In genomic region chr2:80852808-80853139, GRCh38 we compare ENCODE assay signal across 22 cellular contexts.
DNase-seq lines count a peak whose midpoint lies in the region; ATAC-seq and TF ChIP-seq lines count a peak whose summit lies in the region.
"Had no signal": no experiment of that assay in that cellular context is flagged by ENCODE, and none has a peak within 500 bp of the region (broad histone marks: within the 10 kb centered on the region; RNA-seq: fewer than 3 reads in every experiment).

No MANE protein-coding gene starts in this region.

- H3K27ac Mint-ChIP-seq in Caco-2 (ENCODE audit: unreplicated experiment): no peak overlapping the region
- no peak overlapping the region for H3K27ac Mint-ChIP-seq in GM23338
- H3K27ac Mint-ChIP-seq in CD14-positive monocyte: no peak overlapping the region
- H3K27ac Mint-ChIP-seq: activated naive CD4-positive, alpha-beta T cell treated with anti-CD3 and anti-CD28 coated beads, Interleukin-2, amount 50 U/mL, for 24 hours; stimulated activated naive CD8-positive, alpha-beta T cell treated with anti-CD3 and anti-CD28 coated beads, Interleukin-15, amount 100 ng/mL, for 72 hours had no signal

- H3K9me2 ChIP-seq in GM23338 (ENCODE audit: insufficient read depth) (no peaks in the 10 kb centered on the region), PC-3 (replicated peaks; ENCODE audit: low read length) (no peaks in the 10 kb centered on the region)

- H3K27me3 ChIP-seq in Caco-2 (replicated peaks; ENCODE audit: control insufficient read depth, insufficient read depth, low read length): no peaks in the 10 kb centered on the region
- H3K27me3 ChIP-seq in GM23338 (ENCODE audit: insufficient read depth): no peaks in the 10 kb centered on the region
- no peaks in the 10 kb centered on the region for H3K27me3 ChIP-seq in PC-3 (ENCODE audit: low read length)
- H3K27me3 ChIP-seq: esophagus squamous epithelium, SJSA1, uterus had no signal

- H3K9ac ChIP-seq in PC-3 (ENCODE audit: low read length): no peak overlapping the region

- ATAC-seq in GM23338 (peak; percentile 96), PC-3 (no peak)
- ATAC-seq: left cardiac atrium; stimulated activated naive CD8-positive, alpha-beta T cell treated with anti-CD3 and anti-CD28 coated beads, Interleukin-15, amount 100 ng/mL, for 72 hours had no signal

- H3K36me3 ChIP-seq in Caco-2 (ENCODE audit: control insufficient read depth, insufficient read depth, low read length) (no peaks in the 10 kb centered on the region), GM23338 (ENCODE audit: insufficient read depth) (no peaks in the 10 kb centered on the region), PC-3 (ENCODE audit: low read depth, low read length) (no peaks in the 10 kb centered on the region)
- H3K36me3 ChIP-seq: esophagus squamous epithelium, HAP-1, SJSA1, uterus had no signal

- peak; percentile 24 to 58 for TF ChIP-seq CTCF in Caco-2 (IDR thresholded peaks at IDR 0.05; ENCODE audit: insufficient read depth in 1 of 2, low read depth in 1 of 2, low read length in 1 of 2, severe bottlenecking in 1 of 2, unreplicated experiment in 1 of 2)
- TF ChIP-seq CTCF in GM23338 (conservative IDR thresholded peaks at IDR 0.05; ENCODE audit: low read depth in 2 of 2): peak; percentile 52 to 73
- 0 out of 2 replicates have a peak, but pooled peaks have one; percentile 17 for TF ChIP-seq CTCF in PC-3 (conservative IDR thresholded peaks at IDR 0.05; ENCODE audit: low read depth, low read length)
- TF ChIP-seq CTCF in CD14-positive monocyte (IDR thresholded peaks at IDR 0.05): no peak

- DNase-seq in Caco-2 (peak in 1 of 2 experiments; percentile 14), GM23338 (ENCODE audit: low spot score) (peak; percentile 64), PC-3 (peak; percentile 7), left kidney (ENCODE audit: low read depth, low spot score) (peak; percentile 35), NCI-H2081 (lab: John Stamatoyannopoulos, UW) (no peak), CD14-positive monocyte (ENCODE audit: low spot score) (no peak), mucosa of gallbladder (ENCODE audit: low spot score) (no peak)
- no peak for DNase-seq in stimulated activated CD8-positive, alpha-beta memory T cell treated with anti-CD3 and anti-CD28 coated beads, Interleukin-4, amount 100 ng/mL, for 48 hours
- DNase-seq: activated CD4-positive, alpha-beta T cell treated with anti-CD3 and anti-CD28 coated beads, Interleukin-2, amount 50 U/mL, for 1 hour; activated T-cell treated with anti-CD3 and anti-CD28 coated beads for 4 hours; dermis blood vessel endothelial cell; DMS153; esophagus squamous epithelium; left cardiac atrium; NK-92 treated with Interleukin-12 subunit alpha and Interleukin-12 subunit beta, amount 100 ng/mL, for 24 hours; stimulated activated naive CD8-positive, alpha-beta T cell treated with anti-CD3 and anti-CD28 coated beads, Interleukin-15, amount 100 ng/mL, for 72 hours; T1000; uterus had no signal

- H3K36me3 Mint-ChIP-seq in Caco-2 (ENCODE audit: insufficient read depth, unreplicated experiment): no peaks in the 10 kb centered on the region
- H3K36me3 Mint-ChIP-seq in GM23338 (ENCODE audit: low read depth): no peaks in the 10 kb centered on the region
- H3K36me3 Mint-ChIP-seq in CD14-positive monocyte: no peaks in the 10 kb centered on the region
- H3K36me3 Mint-ChIP-seq: activated naive CD4-positive, alpha-beta T cell treated with anti-CD3 and anti-CD28 coated beads, Interleukin-2, amount 50 U/mL, for 24 hours; brain had no signal

- H3K4me3 Mint-ChIP-seq in Caco-2 (ENCODE audit: unreplicated experiment) (no peak overlapping the region), GM23338 (no peak overlapping the region), CD14-positive monocyte (no peak overlapping the region)
- H3K4me3 Mint-ChIP-seq: activated naive CD4-positive, alpha-beta T cell treated with anti-CD3 and anti-CD28 coated beads, Interleukin-2, amount 50 U/mL, for 24 hours; stimulated activated naive CD8-positive, alpha-beta T cell treated with anti-CD3 and anti-CD28 coated beads, Interleukin-15, amount 100 ng/mL, for 72 hours had no signal

- H4K20me1 ChIP-seq in GM23338 (replicated peaks; ENCODE audit: insufficient read depth) (no peaks in the 10 kb centered on the region), PC-3 (ENCODE audit: low read length) (no peaks in the 10 kb centered on the region)

- no peak overlapping the region for H3K27ac ChIP-seq in GM23338 (ENCODE audit: low read depth)
- H3K27ac ChIP-seq in PC-3 (ENCODE audit: low read length): no peak overlapping the region
- H3K27ac ChIP-seq: esophagus squamous epithelium, SJSA1, uterus had no signal

- intact Hi-C loops in Caco-2 (cut with micrococcal nuclease; ENCODE audit: unreplicated experiment): no loop called here
- intact Hi-C loops in PC-3 (cut with micrococcal nuclease): no loop called here
- intact Hi-C loops in CD14-positive monocyte (cut with micrococcal nuclease): no loop called here

- 0 out of 2 replicates have a peak overlapping the region, but pooled peaks have one; percentile 78 for H2AFZ ChIP-seq in GM23338
- H2AFZ ChIP-seq in PC-3 (ENCODE audit: low read length): no peak overlapping the region

- H3K4me2 ChIP-seq in GM23338 (no peak overlapping the region), PC-3 (ENCODE audit: low read length) (no peak overlapping the region)

- H3K79me2 ChIP-seq in GM23338 (replicated peaks; ENCODE audit: insufficient read depth) (no peaks in the 10 kb centered on the region), PC-3 (ENCODE audit: low read length) (no peaks in the 10 kb centered on the region)

- no peaks in the 10 kb centered on the region for H3K9me3 ChIP-seq in Caco-2
- no peaks in the 10 kb centered on the region for H3K9me3 ChIP-seq in PC-3 (ENCODE audit: low read length)
- H3K9me3 ChIP-seq: esophagus squamous epithelium, HAP-1, SJSA1, uterus had no signal

- H3K27me3 Mint-ChIP-seq in Caco-2 (ENCODE audit: insufficient read depth, unreplicated experiment): no peaks in the 10 kb centered on the region
- H3K27me3 Mint-ChIP-seq in GM23338 (ENCODE audit: insufficient read depth, low read depth, poor library complexity): peaks cover 4% of the 10 kb centered on the region
- H3K27me3 Mint-ChIP-seq in CD14-positive monocyte (ENCODE audit: low read depth in 3 of 3): no peaks in the 10 kb centered on the region
- H3K27me3 Mint-ChIP-seq: activated naive CD4-positive, alpha-beta T cell treated with anti-CD3 and anti-CD28 coated beads, Interleukin-2, amount 50 U/mL, for 24 hours; brain; stimulated activated naive CD8-positive, alpha-beta T cell treated with anti-CD3 and anti-CD28 coated beads, Interleukin-15, amount 100 ng/mL, for 72 hours had no signal

- no peaks in the 10 kb centered on the region for H3F3A ChIP-seq in GM23338 (replicated peaks; ENCODE audit: low read depth)
- no peaks in the 10 kb centered on the region for H3F3A ChIP-seq in PC-3 (ENCODE audit: low read length, unreplicated experiment)

- H3K9me3 Mint-ChIP-seq in Caco-2 (ENCODE audit: unreplicated experiment): no peaks in the 10 kb centered on the region
- no peaks in the 10 kb centered on the region for H3K9me3 Mint-ChIP-seq in GM23338
- peaks cover 0 to 6% (median 2%) of the 10 kb centered on the region in 7 donors for H3K9me3 Mint-ChIP-seq in CD14-positive monocyte
- H3K9me3 Mint-ChIP-seq: brain had no signal

- H3K4me1 ChIP-seq in Caco-2 (peaks cover 7% of the 10 kb centered on the region), GM23338 (ENCODE audit: insufficient read depth) (no peaks in the 10 kb centered on the region), PC-3 (ENCODE audit: insufficient read depth, low read length) (no peaks in the 10 kb centered on the region)
- H3K4me1 ChIP-seq: esophagus squamous epithelium, HAP-1, SJSA1, uterus had no signal

- no peaks in the 10 kb centered on the region for H3K4me1 Mint-ChIP-seq in Caco-2 (ENCODE audit: low read depth, unreplicated experiment)
- peaks cover 7% of the 10 kb centered on the region for H3K4me1 Mint-ChIP-seq in GM23338
- no peaks in the 10 kb centered on the region for H3K4me1 Mint-ChIP-seq in CD14-positive monocyte
- H3K4me1 Mint-ChIP-seq: activated naive CD4-positive, alpha-beta T cell treated with anti-CD3 and anti-CD28 coated beads, Interleukin-2, amount 50 U/mL, for 24 hours; stimulated activated naive CD8-positive, alpha-beta T cell treated with anti-CD3 and anti-CD28 coated beads, Interleukin-15, amount 100 ng/mL, for 72 hours had no signal

- no peak overlapping the region for H3K4me3 ChIP-seq in Caco-2 (ENCODE audit: low read depth, low read length)
- H3K4me3 ChIP-seq in GM23338: no peak overlapping the region
- H3K4me3 ChIP-seq in PC-3 (ENCODE audit: low read length): no peak overlapping the region
- H3K4me3 ChIP-seq: esophagus squamous epithelium, HAP-1, SJSA1, uterus had no signal

- POLR2A ChIA-PET in Caco-2 (lab: Charles Lee) (no interaction called here), PC-3 (lab: Charles Lee; ENCODE audit: unreplicated experiment) (no interaction called here)

- CTCF ChIA-PET in Caco-2 (lab: Charles Lee) (no interaction called here), PC-3 (lab: Charles Lee) (no interaction called here)

- no TSS peak for BruUV-seq in Caco-2 (replicated peaks; lab: Mats Ljungman, UMichigan)
- BruUV-seq in PC-3 (replicated peaks; lab: Mats Ljungman, UMichigan): no TSS peak

TF ChIP-seq in GM23338, 12 proteins besides CTCF, POLR2A, EP300 and RAD21 (continues in another document):
- TF ChIP-seq, protein P1, sequence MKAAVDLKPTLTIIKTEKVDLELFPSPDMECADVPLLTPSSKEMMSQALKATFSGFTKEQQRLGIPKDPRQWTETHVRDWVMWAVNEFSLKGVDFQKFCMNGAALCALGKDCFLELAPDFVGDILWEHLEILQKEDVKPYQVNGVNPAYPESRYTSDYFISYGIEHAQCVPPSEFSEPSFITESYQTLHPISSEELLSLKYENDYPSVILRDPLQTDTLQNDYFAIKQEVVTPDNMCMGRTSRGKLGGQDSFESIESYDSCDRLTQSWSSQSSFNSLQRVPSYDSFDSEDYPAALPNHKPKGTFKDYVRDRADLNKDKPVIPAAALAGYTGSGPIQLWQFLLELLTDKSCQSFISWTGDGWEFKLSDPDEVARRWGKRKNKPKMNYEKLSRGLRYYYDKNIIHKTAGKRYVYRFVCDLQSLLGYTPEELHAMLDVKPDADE (IDR thresholded peaks at IDR 0.05): no peak
- TF ChIP-seq ZNF114 (CRISPR knock-in tag; IDR thresholded peaks at IDR 0.05) (no peak), JUNB (IDR thresholded peaks at IDR 0.05; ENCODE audit: unreplicated experiment) (no peak)

Comparison
In these comparisons a context has a peak if more than half of its experiments do, and no peak if none do; other contexts are left out.
1. DNase-seq: peak in GM23338 (single experiment), PC-3 (single experiment) and left kidney (single experiment); none in NCI-H2081 (0 of 2), CD14-positive monocyte (single experiment), mucosa of gallbladder (single experiment) and stimulated activated CD8-positive, alpha-beta memory T cell treated with anti-CD3 and anti-CD28 coated beads, Interleukin-4, amount 100 ng/mL, for 48 hours (single experiment).